8 cellular contexts compared by ENCODE assay signal in the genomic region with DNA sequence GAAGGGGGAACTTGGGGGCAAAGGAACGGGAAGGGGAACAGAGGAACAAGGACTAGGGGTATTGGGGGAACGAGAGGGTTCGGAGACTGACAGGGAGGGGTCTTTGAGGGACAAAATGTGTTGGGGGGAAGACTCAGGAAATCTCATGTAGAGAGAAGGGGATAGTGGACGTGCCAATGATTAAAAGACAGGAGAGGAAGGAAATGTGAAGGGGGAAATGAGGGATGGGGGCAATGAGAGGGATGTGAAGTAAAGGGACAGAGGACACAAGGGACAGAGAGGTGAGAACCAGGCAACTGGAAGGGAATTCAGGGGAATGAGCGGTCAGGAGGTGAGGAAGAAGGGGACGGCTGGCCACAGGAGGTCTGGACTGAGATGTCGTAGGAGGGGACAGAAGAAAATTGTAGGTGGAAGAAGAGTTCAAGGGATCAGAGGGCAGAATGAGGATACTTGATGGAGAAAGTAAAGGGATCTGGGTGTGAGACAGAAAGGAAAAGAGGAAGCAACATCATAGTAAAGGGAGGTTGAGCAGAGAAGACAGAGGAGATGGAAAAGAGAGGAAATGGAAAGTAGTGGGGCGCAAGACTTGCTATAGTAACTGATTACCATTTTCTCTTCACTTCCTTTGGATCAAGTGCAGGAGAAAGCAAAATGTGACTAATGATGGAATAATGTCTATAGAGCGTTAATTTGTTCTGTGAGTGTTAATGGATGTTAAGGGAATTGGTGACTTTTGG. TPM values are rescaled to one million over a fixed set of nuclear protein-coding genes. Genes with fewer than 3 reads are reported as not detected.
A peak's percentile ranks its signal among the peaks of the same experiment; 100 is the strongest.
DNase-seq lines count a peak whose midpoint lies in the region; ATAC-seq and TF ChIP-seq lines count a peak whose summit lies in the region.

No MANE protein-coding gene starts in this region.

- H3K4me2 ChIP-seq in SU-DHL-6 (ENCODE audit: low read depth, low read length, poor library complexity, severe bottlenecking): peak overlapping the region; percentile 96
- peak overlapping the region; percentile 73 for H3K4me2 ChIP-seq in fibroblast of lung (ENCODE audit: extremely low read depth, insufficient read depth, low read length)

- H2AFZ ChIP-seq in SU-DHL-6 (ENCODE audit: low read depth, low read length, severe bottlenecking): peak overlapping the region; percentile 69
- H2AFZ ChIP-seq in fibroblast of lung (ENCODE audit: low read length): peak overlapping the region; percentile 9

- peaks cover 9 to 19% of the 10 kb centered on the region in 2 donors for H3K36me3 Mint-ChIP-seq in activated T-cell treated with anti-CD3 and anti-CD28 coated beads, Interleukin-2, amount 50 U/mL, for 72 hours (ENCODE audit: insufficient read depth in 2 of 2)

- H3K4me3 ChIP-seq in SU-DHL-6 (ENCODE audit: insufficient read depth, low read length, poor library complexity, severe bottlenecking): peak overlapping the region; percentile 90
- H3K4me3 ChIP-seq in fibroblast of lung (replicated peaks in 1 of 4; ENCODE audit: control extremely low read depth in 1 of 4, insufficient read depth in 1 of 4, low read depth in 3 of 4, low read length in 4 of 4): peak overlapping the region; percentile 69 to 90 (median 87)
- H3K4me3 ChIP-seq in retinal pigment epithelial cell (ENCODE audit: low read length): peak overlapping the region; percentile 88

- H3K79me2 ChIP-seq in SU-DHL-6 (ENCODE audit: insufficient read depth, low read length) (peaks cover 55% of the 10 kb centered on the region), fibroblast of lung (ENCODE audit: control insufficient read depth, insufficient read depth, low read length) (peaks cover 54% of the 10 kb centered on the region)

- peaks cover 72% of the 10 kb centered on the region for H3K4me1 Mint-ChIP-seq in activated T-cell treated with anti-CD3 and anti-CD28 coated beads, Interleukin-2, amount 50 U/mL, for 72 hours (ENCODE audit: low read depth)

- H3K9me2 ChIP-seq in SU-DHL-6 (replicated peaks; ENCODE audit: insufficient read depth, low read length): no peaks in the 10 kb centered on the region

- ATAC-seq in activated T-cell treated with anti-CD3 and anti-CD28 coated beads, Interleukin-2, amount 50 U/mL, for 72 hours (replicated peaks in 1 of 2): no peak
- ATAC-seq in GM21526 (IDR thresholded peaks at IDR 0.05; ENCODE audit: low FRiP score, unreplicated experiment): no peak

- peaks cover 30% of the 10 kb centered on the region for H3F3A ChIP-seq in SU-DHL-6 (ENCODE audit: insufficient read depth)

- no peak for DNase-seq in activated T-cell treated with anti-CD3 and anti-CD28 coated beads, Interleukin-2, amount 50 U/mL, for 72 hours
- DNase-seq in activated T-cell treated with anti-CD3 and anti-CD28 coated beads for 4 hours: no peak
- no peak for DNase-seq in fibroblast of lung (ENCODE audit: low read depth in 2 of 2)
- DNase-seq in retinal pigment epithelial cell (ENCODE audit: low read depth): no peak
- DNase-seq in GDM1 (lab: John Stamatoyannopoulos, UW): no peak
- DNase-seq in NCI-H2107 (lab: John Stamatoyannopoulos, UW): no peak

- peak overlapping the region; percentile 92 to 93 for H3K4me3 Mint-ChIP-seq in activated T-cell treated with anti-CD3 and anti-CD28 coated beads, Interleukin-2, amount 50 U/mL, for 72 hours

- H3K36me3 ChIP-seq in SU-DHL-6 (ENCODE audit: low read length) (no peaks in the 10 kb centered on the region), fibroblast of lung (ENCODE audit: control insufficient read depth, insufficient read depth, low read length) (no peaks in the 10 kb centered on the region)

- H4K20me1 ChIP-seq in SU-DHL-6 (ENCODE audit: low read depth, low read length) (no peaks in the 10 kb centered on the region), fibroblast of lung (ENCODE audit: control insufficient read depth, extremely low read depth, insufficient read depth, low read length) (no peaks in the 10 kb centered on the region)

- peak overlapping the region; percentile 90 for H3K27ac Mint-ChIP-seq in activated T-cell treated with anti-CD3 and anti-CD28 coated beads, Interleukin-2, amount 50 U/mL, for 72 hours

- H3K4me1 ChIP-seq in fibroblast of lung (ENCODE audit: control insufficient read depth, extremely low read depth, insufficient read depth, low read length): peaks cover 7% of the 10 kb centered on the region

- no peaks in the 10 kb centered on the region for H3K27me3 Mint-ChIP-seq in activated T-cell treated with anti-CD3 and anti-CD28 coated beads, Interleukin-2, amount 50 U/mL, for 72 hours (ENCODE audit: low read depth)

- H3K9ac ChIP-seq in SU-DHL-6 (ENCODE audit: low read length) (peak overlapping the region; percentile 92), fibroblast of lung (ENCODE audit: insufficient read depth, low read length) (peak overlapping the region; percentile 72)

- no peaks in the 10 kb centered on the region for H3K9me3 Mint-ChIP-seq in activated T-cell treated with anti-CD3 and anti-CD28 coated beads, Interleukin-2, amount 50 U/mL, for 72 hours

- no peaks in the 10 kb centered on the region for H3K27me3 ChIP-seq in SU-DHL-6 (ENCODE audit: low read length)
- H3K27me3 ChIP-seq in fibroblast of lung (ENCODE audit: control insufficient read depth, insufficient read depth, low read length): no peaks in the 10 kb centered on the region

- TF ChIP-seq CTCF in SU-DHL-6 (IDR thresholded peaks at IDR 0.05; ENCODE audit: insufficient read depth, low read length, poor library complexity, severe bottlenecking) (no peak), fibroblast of lung (conservative IDR thresholded peaks at IDR 0.05 in 1 of 2, IDR thresholded peaks at IDR 0.05 in 1 of 2; ENCODE audit: low read depth in 1 of 2, low read length in 2 of 2) (no peak), retinal pigment epithelial cell (conservative IDR thresholded peaks at IDR 0.05; ENCODE audit: low read depth, low read length) (no peak)

- H3K27ac ChIP-seq in SU-DHL-6 (ENCODE audit: low read depth, low read length) (peak overlapping the region; percentile 97), fibroblast of lung (ENCODE audit: insufficient read depth, low read length) (peak overlapping the region; percentile 72)

- H3K9me3 ChIP-seq in SU-DHL-6 (ENCODE audit: insufficient read depth, low read length) (no peaks in the 10 kb centered on the region), fibroblast of lung (ENCODE audit: control insufficient read depth, insufficient read depth, low read depth, low read length) (no peaks in the 10 kb centered on the region)

RNA-seq across cellular contexts. Expression of gene RAB8B, which starts 0.7 kb away (rescaled TPM):
- 100 to 1,000 TPM; 122 to 157 TPM for total RNA-seq in activated T-cell treated with anti-CD3 and anti-CD28 coated beads, Interleukin-2, amount 50 U/mL, for 72 hours
- 111 and 184 TPM in 2 replicates for total RNA-seq in fibroblast of lung
- 107 and 112 TPM in 2 replicates for polyA plus RNA-seq in fibroblast of lung
- 52.4 and 57.7 TPM in 2 replicates for polyA plus RNA-seq in fibroblast of lung (2012)
- 12.1 and 16.7 TPM in 2 replicates for polyA minus RNA-seq in fibroblast of lung (ENCODE audit: low replicate concordance)

RNA-seq across cellular contexts. Expression of gene RPS27L, which starts 32.8 kb away (rescaled TPM):
- total RNA-seq in activated T-cell treated with anti-CD3 and anti-CD28 coated beads, Interleukin-2, amount 50 U/mL, for 72 hours: 100 to 1,000 TPM; 166 to 228 TPM
- 400 and 482 TPM in 2 replicates for total RNA-seq in fibroblast of lung
- 402 and 481 TPM in 2 replicates for polyA plus RNA-seq in fibroblast of lung
- 535 and 690 TPM in 2 replicates for polyA plus RNA-seq in fibroblast of lung (2012)
- 7.7 and 21.1 TPM in 2 replicates for polyA minus RNA-seq in fibroblast of lung (ENCODE audit: low replicate concordance)
